Comparison of ENCODE assay signal across 1 cellular context in genomic region chr14:89922549-89922907, GRCh38.
TF ChIP-seq lines count a peak whose summit lies in the region.

No MANE protein-coding gene starts in this region.

TF ChIP-seq in GM23338, 12 proteins besides CTCF, POLR2A, EP300 and RAD21:
- no peak for TF ChIP-seq POLR2AphosphoS5 (IDR thresholded peaks at IDR 0.05; ENCODE audit: low read depth)
- TF ChIP-seq STAT1 (IDR thresholded peaks at IDR 0.05; ENCODE audit: unreplicated experiment), result no peak
- TF ChIP-seq ZNF462 (CRISPR knock-in tag; IDR thresholded peaks at IDR 0.05), result no peak
- TF ChIP-seq EZH2 (IDR thresholded peaks at IDR 0.05; ENCODE audit: low read depth, unreplicated experiment), result no peak
- TF ChIP-seq EZH2phosphoT487 (IDR thresholded peaks at IDR 0.05; ENCODE audit: unreplicated experiment), result no peak
- TF ChIP-seq ETS1 (IDR thresholded peaks at IDR 0.05), result no peak
- TF ChIP-seq REST (IDR thresholded peaks at IDR 0.05; ENCODE audit: unreplicated experiment), result no peak
- no peak for TF ChIP-seq CREB1 (CRISPR knock-in tag; IDR thresholded peaks at IDR 0.05; ENCODE audit: low read depth)
- no peak for TF ChIP-seq JUNB (IDR thresholded peaks at IDR 0.05; ENCODE audit: unreplicated experiment)
- TF ChIP-seq ZNF331 (CRISPR knock-in tag; IDR thresholded peaks at IDR 0.05; ENCODE audit: low read depth), result no peak
- TF ChIP-seq ZNF114 (CRISPR knock-in tag; IDR thresholded peaks at IDR 0.05), result no peak
TF ChIP-seq in GM23338: peak in this region for 0.
